26 cellular contexts compared by ENCODE assay signal in the genomic region with DNA sequence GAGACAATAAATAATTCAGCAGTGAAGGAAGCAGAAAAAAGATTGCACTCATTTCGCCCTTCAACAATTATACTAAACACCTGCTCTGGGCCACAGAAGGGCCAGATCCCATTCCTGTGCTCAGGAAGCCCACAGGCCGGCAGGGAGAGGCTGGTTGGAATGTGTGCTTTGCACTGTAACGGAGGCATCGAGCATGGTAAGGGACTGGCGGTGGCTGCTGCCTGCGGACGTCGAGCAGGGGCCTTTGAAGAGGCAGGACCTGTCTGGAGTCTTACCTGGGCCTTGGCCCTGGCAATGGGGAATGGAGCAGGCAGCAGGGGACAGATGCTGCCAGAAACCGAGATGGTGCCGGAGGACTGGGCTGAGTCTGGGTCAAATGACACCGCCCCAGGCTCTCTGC.
A peak's percentile ranks its signal among the peaks of the same experiment; 100 is the strongest.
DNase-seq lines count a peak whose midpoint lies in the region; ATAC-seq and TF ChIP-seq lines count a peak whose summit lies in the region.
"Had no signal": no experiment of that assay in that cellular context is flagged by ENCODE, and none has a peak within 500 bp of the region (broad histone marks: within the 10 kb centered on the region; RNA-seq: fewer than 3 reads in every experiment).

No MANE protein-coding gene starts in this region.

- TF ChIP-seq CTCF in A673 (conservative IDR thresholded peaks at IDR 0.05; ENCODE audit: low read depth, low read length), result no peak

- H3K9me3 ChIP-seq in neuronal stem cell (replicated peaks in 1 of 2; ENCODE audit: control insufficient read depth in 2 of 2, insufficient read depth in 1 of 2, low read depth in 1 of 2, low read length in 2 of 2) (no peaks in the 10 kb centered on the region), aorta (ENCODE audit: control insufficient read depth, low read length) (no peaks in the 10 kb centered on the region), A673 (ENCODE audit: low read depth, low read length, poor library complexity, severe bottlenecking) (no peaks in the 10 kb centered on the region)
- H3K9me3 ChIP-seq: A549, BE2C, BLaER1 had no signal

- H2BK15ac ChIP-seq in neuronal stem cell (ENCODE audit: low read length), result no peak overlapping the region

- H3K23ac ChIP-seq in neuronal stem cell (ENCODE audit: low read depth, low read length, poor library complexity), result no peak overlapping the region

- H3K27ac ChIP-seq in neuronal stem cell (replicated peaks; ENCODE audit: low read length) (no peak overlapping the region), aorta (ENCODE audit: low read depth in 1 of 2, low read length in 2 of 2) (no peak overlapping the region), A673 (ENCODE audit: low read depth, low read length, poor library complexity, severe bottlenecking) (no peak overlapping the region)
- H3K27ac ChIP-seq: 22Rv1, A549, BLaER1 had no signal

- H3K4me3 Mint-ChIP-seq in activated naive CD4-positive, alpha-beta T cell treated with anti-CD3 and anti-CD28 coated beads for 36 hours, result no peak overlapping the region
- no peak overlapping the region for H3K4me3 Mint-ChIP-seq in stimulated activated naive CD8-positive, alpha-beta T cell treated with anti-CD3 and anti-CD28 coated beads, Interleukin-15, amount 100 ng/mL, for 72 hours
- H3K4me3 Mint-ChIP-seq: CD14-positive monocyte; CD4-positive, alpha-beta memory T cell; CD4-positive, CD25-positive, alpha-beta regulatory T cell; CD8-positive, alpha-beta memory T cell had no signal

- H3K4me1 Mint-ChIP-seq in activated naive CD4-positive, alpha-beta T cell treated with anti-CD3 and anti-CD28 coated beads for 36 hours (ENCODE audit: low read depth), result peaks cover 18% of the 10 kb centered on the region
- H3K4me1 Mint-ChIP-seq in stimulated activated naive CD8-positive, alpha-beta T cell treated with anti-CD3 and anti-CD28 coated beads, Interleukin-15, amount 100 ng/mL, for 72 hours, result peaks cover 34% of the 10 kb centered on the region
- H3K4me1 Mint-ChIP-seq: CD4-positive, alpha-beta memory T cell; CD8-positive, alpha-beta memory T cell had no signal

- no peak for ATAC-seq in aorta (ENCODE audit: low FRiP score)
- no peak for ATAC-seq in stimulated activated naive CD8-positive, alpha-beta T cell treated with anti-CD3 and anti-CD28 coated beads, Interleukin-15, amount 100 ng/mL, for 72 hours
- ATAC-seq: A549, GM12878 had no signal

- no peak overlapping the region for H2BK5ac ChIP-seq in neuronal stem cell (ENCODE audit: low read length)

- H3K36me3 Mint-ChIP-seq in activated naive CD4-positive, alpha-beta T cell treated with anti-CD3 and anti-CD28 coated beads for 36 hours (ENCODE audit: low read depth), result no peaks in the 10 kb centered on the region
- H3K36me3 Mint-ChIP-seq: CD14-positive monocyte; CD4-positive, alpha-beta memory T cell; CD4-positive, CD25-positive, alpha-beta regulatory T cell; CD8-positive, alpha-beta memory T cell had no signal

- no peaks in the 10 kb centered on the region for H3K27me3 ChIP-seq in neuronal stem cell (ENCODE audit: control insufficient read depth in 3 of 3, insufficient read depth in 3 of 3, low read depth in 1 of 3, low read length in 3 of 3)
- H3K27me3 ChIP-seq in aorta (ENCODE audit: control insufficient read depth in 1 of 2, insufficient read depth in 2 of 2, low read length in 1 of 2), result no peaks in the 10 kb centered on the region
- H3K27me3 ChIP-seq in A673 (replicated peaks; ENCODE audit: insufficient read depth, low read depth, low read length, poor library complexity), result no peaks in the 10 kb centered on the region
- H3K27me3 ChIP-seq: BLaER1 had no signal

- H2BK12ac ChIP-seq in neuronal stem cell (ENCODE audit: low read length), result no peak overlapping the region

- H4K91ac ChIP-seq in neuronal stem cell (ENCODE audit: low read depth, low read length, poor library complexity), result no peak overlapping the region

- CTCF ChIA-PET in activated naive CD4-positive, alpha-beta T cell treated with anti-CD3 and anti-CD28 coated beads for 36 hours (lab: Charles Lee), result interaction anchor here (1.6 kb wide), 1 partner anchor 26 kb away, joined by 4 read pairs; no protein-coding TSS in a partner anchor
- CTCF ChIA-PET in A673 (lab: Charles Lee), result no interaction called here

- H3K4me1 ChIP-seq in neuronal stem cell (ENCODE audit: control insufficient read depth in 2 of 2, insufficient read depth in 1 of 2, low read depth in 1 of 2, low read length in 2 of 2) (peaks cover 0 to 15% of the 10 kb centered on the region in 2 donors), aorta (ENCODE audit: control insufficient read depth in 1 of 2, insufficient read depth in 2 of 2, low read length in 2 of 2) (no peaks in the 10 kb centered on the region), A673 (ENCODE audit: insufficient read depth, low read length, poor library complexity, severe bottlenecking) (no peaks in the 10 kb centered on the region)
- H3K4me1 ChIP-seq: A549 had no signal

- no CpG with 5 or more reads among the region's 11 CpGs for WGBS in neuronal stem cell (ENCODE audit: extremely low coverage in 2 of 2, insufficient read length in 2 of 2, insufficient replicate concordance in 1 of 2), 2 donors
- 77 to 79% methylated on average over 11 of the region's 11 CpGs for WGBS in aorta, 2 donors

- H3K27me3 Mint-ChIP-seq in activated naive CD4-positive, alpha-beta T cell treated with anti-CD3 and anti-CD28 coated beads for 36 hours (ENCODE audit: low read depth), result peaks cover 25% of the 10 kb centered on the region
- H3K27me3 Mint-ChIP-seq in stimulated activated naive CD8-positive, alpha-beta T cell treated with anti-CD3 and anti-CD28 coated beads, Interleukin-15, amount 100 ng/mL, for 72 hours, result peaks cover 81% of the 10 kb centered on the region
- H3K27me3 Mint-ChIP-seq: CD4-positive, CD25-positive, alpha-beta regulatory T cell had no signal

- H2BK120ac ChIP-seq in neuronal stem cell (ENCODE audit: low read depth, low read length), result no peak overlapping the region

- H3K79me1 ChIP-seq in neuronal stem cell (ENCODE audit: low read depth, low read length), result no peaks in the 10 kb centered on the region

- peak overlapping the region; percentile 55 for H3K18ac ChIP-seq in neuronal stem cell (ENCODE audit: low read length)

- POLR2A ChIA-PET in A673 (lab: Charles Lee; ENCODE audit: low non-redundant PET), result no interaction called here

- H3K36me3 ChIP-seq in neuronal stem cell (replicated peaks in 1 of 2; ENCODE audit: control insufficient read depth in 2 of 2, insufficient read depth in 2 of 2, low read length in 2 of 2) (no peaks in the 10 kb centered on the region), aorta (ENCODE audit: control insufficient read depth in 1 of 2, insufficient read depth in 2 of 2, low read length in 1 of 2) (no peaks in the 10 kb centered on the region), A673 (ENCODE audit: insufficient read depth, low read length, poor library complexity, severe bottlenecking) (no peaks in the 10 kb centered on the region)
- H3K36me3 ChIP-seq: BE2C, BLaER1 had no signal

- no peak overlapping the region for H3K9ac ChIP-seq in neuronal stem cell (ENCODE audit: low read depth, low read length, poor library complexity)
- H3K9ac ChIP-seq: BLaER1 had no signal

- no peak overlapping the region for H3K4me2 ChIP-seq in neuronal stem cell (ENCODE audit: insufficient read depth, low read length, poor library complexity, severe bottlenecking)
- H3K4me2 ChIP-seq: A549, BLaER1 had no signal

- intact Hi-C loops in activated naive CD4-positive, alpha-beta T cell treated with anti-CD3 and anti-CD28 coated beads for 36 hours (cut with micrococcal nuclease), result no loop called here
- intact Hi-C loops in aorta (cut with DNase I), result no loop called here
- intact Hi-C loops in A673 (cut with micrococcal nuclease; ENCODE audit: unreplicated experiment), result no loop called here

- no peak overlapping the region for H2AFZ ChIP-seq in neuronal stem cell (ENCODE audit: low read length)

- no peak overlapping the region for H3K4ac ChIP-seq in neuronal stem cell (ENCODE audit: low read length)

- H2AK5ac ChIP-seq in neuronal stem cell (ENCODE audit: low read depth, low read length), result no peak overlapping the region

- H3K27ac Mint-ChIP-seq in activated naive CD4-positive, alpha-beta T cell treated with anti-CD3 and anti-CD28 coated beads for 36 hours, result peak overlapping the region; percentile 27
- H3K27ac Mint-ChIP-seq in stimulated activated naive CD8-positive, alpha-beta T cell treated with anti-CD3 and anti-CD28 coated beads, Interleukin-15, amount 100 ng/mL, for 72 hours, result no peak overlapping the region
- H3K27ac Mint-ChIP-seq: CD14-positive monocyte; CD4-positive, alpha-beta memory T cell; CD8-positive, alpha-beta memory T cell had no signal

- no TSS peak for BruUV-seq in A673 (replicated peaks; lab: Mats Ljungman, UMichigan)

- no peak overlapping the region for H3K14ac ChIP-seq in neuronal stem cell (ENCODE audit: low read length)

- no peak overlapping the region for H4K8ac ChIP-seq in neuronal stem cell (ENCODE audit: low read depth, low read length)

- DNase-seq in activated naive CD4-positive, alpha-beta T cell treated with anti-CD3 and anti-CD28 coated beads for 36 hours, result no peak
- DNase-seq in activated naive CD4-positive, alpha-beta T cell (lab: John Stamatoyannopoulos, UW), result no peak
- DNase-seq in islet precursor cell (peak; percentile 78), neuronal stem cell (ENCODE audit: low spot score) (no peak), aorta (no peak), A673 (ENCODE audit: low spot score) (no peak)
- no peak for DNase-seq in stimulated activated naive CD8-positive, alpha-beta T cell treated with anti-CD3 and anti-CD28 coated beads, Interleukin-15, amount 100 ng/mL, for 72 hours
- DNase-seq: ACHN; BE2C; C1 segment of cervical spinal cord; CD4-positive, alpha-beta memory T cell; CD4-positive, CD25-positive, alpha-beta regulatory T cell; CD8-positive, alpha-beta memory T cell; COR-L47; DMS 273 treated with DMSO at 0.1 percent for 48 hours; DMS153; DMS53; DMS79; DND-41; EL; GDM1 had no signal

- H3K4me3 ChIP-seq in neuronal stem cell (ENCODE audit: low read length in 2 of 2) (no peak overlapping the region), aorta (ENCODE audit: low read length in 2 of 2) (no peak overlapping the region), A673 (ENCODE audit: low read depth, low read length, poor library complexity, severe bottlenecking) (no peak overlapping the region)
- H3K4me3 ChIP-seq: A549, BLaER1, GM12878 had no signal

- no peaks in the 10 kb centered on the region for H3K9me3 Mint-ChIP-seq in activated naive CD4-positive, alpha-beta T cell treated with anti-CD3 and anti-CD28 coated beads for 36 hours
- H3K9me3 Mint-ChIP-seq in stimulated activated naive CD8-positive, alpha-beta T cell treated with anti-CD3 and anti-CD28 coated beads, Interleukin-15, amount 100 ng/mL, for 72 hours, result no peaks in the 10 kb centered on the region
- H3K9me3 Mint-ChIP-seq: CD14-positive monocyte; CD4-positive, alpha-beta memory T cell; CD4-positive, CD25-positive, alpha-beta regulatory T cell had no signal
